8 cellular contexts compared by ENCODE assay signal in genomic region chr18:24398515-24398914, GRCh38. TPM values are rescaled to one million over a fixed set of nuclear protein-coding genes. Genes with fewer than 3 reads are reported as not detected.
DNase-seq lines count a peak whose midpoint lies in the region; ATAC-seq and TF ChIP-seq lines count a peak whose summit lies in the region.

No MANE protein-coding gene starts in this region.

- no peaks in the 10 kb centered on the region for H3K36me3 ChIP-seq in left ventricle myocardium inferior
- no peaks in the 10 kb centered on the region for H3K36me3 ChIP-seq in adipocyte (ENCODE audit: control insufficient read depth, insufficient read depth, low read length, severe bottlenecking)

- H3K9ac ChIP-seq in adipocyte (ENCODE audit: low read length): peak overlapping the region; percentile 82

- no peak for DNase-seq in left ventricle myocardium inferior
- no peak for DNase-seq in Right ventricle myocardium superior
- peak; percentile 50 for DNase-seq in adipocyte (ENCODE audit: low read depth)
- DNase-seq in islet precursor cell: peak; percentile 88
- DNase-seq in DMS79 (lab: John Stamatoyannopoulos, UW): no peak
- DNase-seq in NCI-H187 treated with DMSO at 0.1 percent for 48 hours (lab: John Stamatoyannopoulos, UW): no peak

- ATAC-seq in Right ventricle myocardium superior (ENCODE audit: poor library complexity): no peak
- no peak for ATAC-seq in GM18907 (IDR thresholded peaks at IDR 0.05; ENCODE audit: unreplicated experiment)
- ATAC-seq in GM19328 (IDR thresholded peaks at IDR 0.05; ENCODE audit: unreplicated experiment): no peak

- H3K4me3 ChIP-seq in left ventricle myocardium inferior (peak overlapping the region; percentile 74), adipocyte (ENCODE audit: low read length) (peak overlapping the region; percentile 85)

- intact Hi-C loops in left ventricle myocardium inferior (cut with micrococcal nuclease): no loop called here
- intact Hi-C loops in Right ventricle myocardium superior (cut with DNase I): loop anchor here (10.0 kb wide), 1 partner anchor 956 kb away; the partner anchor contains the start of gene ZNF521

- H3K4me1 ChIP-seq in left ventricle myocardium inferior (peaks cover 22% of the 10 kb centered on the region), adipocyte (ENCODE audit: control insufficient read depth, insufficient read depth, low read length) (peaks cover 37% of the 10 kb centered on the region)

- no peaks in the 10 kb centered on the region for H3K9me3 ChIP-seq in left ventricle myocardium inferior (replicated peaks)
- no peaks in the 10 kb centered on the region for H3K9me3 ChIP-seq in adipocyte (ENCODE audit: control insufficient read depth, low read length)

- peak overlapping the region; percentile 87 for H3K27ac ChIP-seq in left ventricle myocardium inferior (replicated peaks)

- TF ChIP-seq CTCF in left ventricle myocardium inferior (IDR thresholded peaks at IDR 0.05; ENCODE audit: borderline replicate concordance): no peak

- H3K27me3 ChIP-seq in left ventricle myocardium inferior (ENCODE audit: low read depth) (no peaks in the 10 kb centered on the region), adipocyte (replicated peaks; ENCODE audit: control insufficient read depth, insufficient read depth, low read length) (no peaks in the 10 kb centered on the region)

RNA-seq across cellular contexts. Expression of gene OSBPL1A, which starts 0.9 kb away (rescaled TPM):
- total RNA-seq in left ventricle myocardium inferior (82.8 TPM), Right ventricle myocardium superior (79.9 TPM)

RNA-seq across cellular contexts. Expression of gene IMPACT, which starts 28.0 kb away (rescaled TPM):
- 20.2 TPM for total RNA-seq in left ventricle myocardium inferior
- 17.5 TPM for total RNA-seq in Right ventricle myocardium superior

Comparison
In these comparisons a context has a peak if more than half of its experiments do, and no peak if none do; other contexts are left out.
1. DNase-seq: peak in adipocyte (single experiment) and islet precursor cell (single experiment); none in left ventricle myocardium inferior (single experiment), Right ventricle myocardium superior (single experiment), DMS79 (single experiment) and NCI-H187 treated with DMSO at 0.1 percent for 48 hours (single experiment).